ENCODE assay signal across 12 cellular contexts in the genomic region with DNA sequence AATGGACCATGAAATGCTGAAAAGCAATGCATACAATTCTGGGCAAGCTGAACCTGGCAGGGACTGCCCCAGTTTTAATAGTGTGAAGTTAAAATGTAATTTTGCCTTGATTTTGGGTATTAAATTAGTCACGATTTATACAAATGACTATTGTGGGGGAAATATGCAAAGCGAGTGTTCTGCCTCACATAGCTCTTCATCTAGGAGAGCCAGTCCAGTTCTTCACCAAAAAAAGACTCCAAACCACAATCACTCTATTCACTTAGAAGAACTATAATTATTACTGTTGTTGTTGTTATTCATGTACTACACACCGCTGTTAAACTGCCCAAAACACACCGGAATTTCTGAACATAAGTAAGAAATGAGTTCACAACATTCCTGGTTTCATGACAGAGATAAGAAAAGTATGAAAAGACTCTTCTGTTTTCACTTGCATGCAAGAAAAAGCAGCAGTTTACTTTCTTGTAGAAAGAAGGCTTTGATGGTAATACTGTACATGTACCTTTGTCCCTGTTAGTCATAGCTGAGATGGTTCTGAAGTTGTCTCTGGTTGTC.
DNase-seq lines count a peak whose midpoint lies in the region; ATAC-seq and TF ChIP-seq lines count a peak whose summit lies in the region.
"Had no signal": no experiment of that assay in that cellular context is flagged by ENCODE, and none has a peak within 500 bp of the region (broad histone marks: within the 10 kb centered on the region; RNA-seq: fewer than 3 reads in every experiment).

No MANE protein-coding gene starts in this region.

- ATAC-seq in GM18858 (IDR thresholded peaks at IDR 0.05; ENCODE audit: unreplicated experiment) (peak; percentile 94), HG02571 (IDR thresholded peaks at IDR 0.05; ENCODE audit: unreplicated experiment) (peak; percentile 65), HG03558 (IDR thresholded peaks at IDR 0.05; ENCODE audit: extremely low read depth, unreplicated experiment) (peak; percentile 81)
- ATAC-seq in CD4-positive, alpha-beta T cell (ENCODE audit: poor library complexity), result no peak

- no peaks in the 10 kb centered on the region for H3K36me3 Mint-ChIP-seq in CD4-positive, alpha-beta T cell (ENCODE audit: low read depth)

- intact Hi-C loops in CD4-positive, alpha-beta T cell (cut with DNase I, micrococcal nuclease), result no loop called here
- intact Hi-C loops in adrenal gland (cut with DNase I), result no loop called here

- no peaks in the 10 kb centered on the region for H3K4me1 ChIP-seq in adrenal gland (replicated peaks in 1 of 2)

- H3K4me3 ChIP-seq in AG04449 (ENCODE audit: low read depth, low read length) (no peak overlapping the region), adrenal gland (no peak overlapping the region)

- no peak for TF ChIP-seq POLR2A in adrenal gland (IDR thresholded peaks at IDR 0.05)

- CTCF ChIA-PET in AG04449 (lab: Yijun Ruan, JAX), result no interaction called here
- CTCF ChIA-PET in CD4-positive, alpha-beta T cell (lab: Charles Lee), result no interaction called here

- no peaks in the 10 kb centered on the region for H3K36me3 ChIP-seq in adrenal gland (replicated peaks in 1 of 2)
- H3K36me3 ChIP-seq: WERI-Rb-1 had no signal

- peak; percentile 17 for DNase-seq in AG04449 (ENCODE audit: low read depth, low spot score)
- DNase-seq in ureter (ENCODE audit: low spot score), result no peak
- DNase-seq in CD4-positive, alpha-beta T cell, result no peak
- DNase-seq in adrenal gland, result no peak
- no peak for DNase-seq in NCI-H774 (lab: John Stamatoyannopoulos, UW)
- DNase-seq: COR-L47, islet precursor cell, NCI-H748 treated with DMSO at 0.1 percent for 48 hours, WERI-Rb-1 had no signal

- H3K27ac Mint-ChIP-seq in CD4-positive, alpha-beta T cell, result no peak overlapping the region

- TF ChIP-seq CTCF in AG04449 (IDR thresholded peaks at IDR 0.05; ENCODE audit: insufficient read depth, low read length, missing control alignments), result no peak
- no peak for TF ChIP-seq CTCF in CD4-positive, alpha-beta T cell (IDR thresholded peaks at IDR 0.05)
- no peak for TF ChIP-seq CTCF in adrenal gland (IDR thresholded peaks at IDR 0.05)

- no peak overlapping the region for H3K4me3 Mint-ChIP-seq in CD4-positive, alpha-beta T cell

- no peak overlapping the region for H3K27ac ChIP-seq in CD4-positive, alpha-beta T cell (ENCODE audit: low read depth, low read length)
- no peak overlapping the region for H3K27ac ChIP-seq in adrenal gland
- H3K27ac ChIP-seq: WERI-Rb-1 had no signal

- H3K9me3 ChIP-seq in CD4-positive, alpha-beta T cell (ENCODE audit: control insufficient read depth, low read length), result no peaks in the 10 kb centered on the region
- no peaks in the 10 kb centered on the region for H3K9me3 ChIP-seq in adrenal gland (replicated peaks in 1 of 3)

- H3K4me1 Mint-ChIP-seq in CD4-positive, alpha-beta T cell (ENCODE audit: low read depth), result no peaks in the 10 kb centered on the region

- no peaks in the 10 kb centered on the region for H3K27me3 ChIP-seq in CD4-positive, alpha-beta T cell (ENCODE audit: control insufficient read depth, insufficient read depth, low read length)
- H3K27me3 ChIP-seq in adrenal gland, result no peaks in the 10 kb centered on the region

- no peaks in the 10 kb centered on the region for H3K9me3 Mint-ChIP-seq in CD4-positive, alpha-beta T cell

- POLR2A ChIA-PET in AG04449 (lab: Yijun Ruan, JAX), result no interaction called here
- POLR2A ChIA-PET in CD4-positive, alpha-beta T cell (lab: Charles Lee), result no interaction called here

- no peaks in the 10 kb centered on the region for H3K27me3 Mint-ChIP-seq in CD4-positive, alpha-beta T cell

- 75 to 77% (median 76%) methylated on average over 4 of the region's 4 CpGs for WGBS in adrenal gland, 4 donors
